ENCODE assay signal across 13 cellular contexts in the genomic region with DNA sequence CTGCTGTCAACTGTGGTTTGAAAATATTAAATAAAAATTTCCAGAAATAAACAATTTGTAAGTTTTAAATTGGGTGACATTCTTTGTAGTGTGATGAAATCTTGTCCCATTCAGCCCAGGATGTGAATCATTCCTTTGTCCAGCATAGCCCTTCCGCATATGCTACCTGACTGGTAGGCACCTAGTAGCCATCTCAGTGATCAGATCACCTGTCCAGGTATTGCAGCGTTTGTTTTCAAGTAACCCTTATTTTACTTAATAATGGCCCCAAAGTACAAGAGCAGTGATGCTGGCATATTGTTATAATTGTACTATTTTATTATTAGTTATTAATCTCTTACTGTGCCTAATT.
DNase-seq lines count a peak whose midpoint lies in the region; ATAC-seq lines count a peak whose summit lies in the region.
"Had no signal": no experiment of that assay in that cellular context is flagged by ENCODE, and none has a peak within 500 bp of the region (broad histone marks: within the 10 kb centered on the region; RNA-seq: fewer than 3 reads in every experiment).

No MANE protein-coding gene starts in this region.

- CTCF ChIA-PET in CD8-positive, alpha-beta memory T cell (lab: Charles Lee), result no interaction called here

- peaks cover 54 to 65% (median 63%) of the 10 kb centered on the region in 3 donors for H3K4me1 Mint-ChIP-seq in CD8-positive, alpha-beta memory T cell
- H3K4me1 Mint-ChIP-seq in activated naive CD8-positive, alpha-beta T cell treated with anti-CD3 and anti-CD28 coated beads, Interleukin-2, amount 50 U/mL, for 24 hours, result peaks cover 53% of the 10 kb centered on the region

- peak; percentile 5 for ATAC-seq in GM19328 (IDR thresholded peaks at IDR 0.05; ENCODE audit: unreplicated experiment)
- ATAC-seq in HG03575 (IDR thresholded peaks at IDR 0.05; ENCODE audit: extremely low read depth, insufficient number of reproducible peaks, low FRiP score, unreplicated experiment), result peak; percentile 9
- peak; percentile 14 for ATAC-seq in activated naive CD8-positive, alpha-beta T cell treated with anti-CD3 and anti-CD28 coated beads, Interleukin-2, amount 50 U/mL, for 24 hours

- no peak overlapping the region for H3K27ac ChIP-seq in CD8-positive, alpha-beta memory T cell (ENCODE audit: low read depth, low read length)
- H3K27ac ChIP-seq: right lobe of liver had no signal

- H3K27ac Mint-ChIP-seq in CD8-positive, alpha-beta memory T cell, result peak overlapping the region in 7 of 8 donors; percentile 51 to 92 (median 87)
- peak overlapping the region; percentile 77 for H3K27ac Mint-ChIP-seq in activated naive CD8-positive, alpha-beta T cell treated with anti-CD3 and anti-CD28 coated beads, Interleukin-2, amount 50 U/mL, for 24 hours
- H3K27ac Mint-ChIP-seq: brain had no signal

- H3K4me3 ChIP-seq in CD8-positive, alpha-beta memory T cell (ENCODE audit: low read length), result no peak overlapping the region
- H3K4me3 ChIP-seq: mucosa of descending colon, right lobe of liver had no signal

- peaks cover 0 to 9% (median 0%) of the 10 kb centered on the region in 3 donors for H3K36me3 Mint-ChIP-seq in CD8-positive, alpha-beta memory T cell
- H3K36me3 Mint-ChIP-seq in activated naive CD8-positive, alpha-beta T cell treated with anti-CD3 and anti-CD28 coated beads, Interleukin-2, amount 50 U/mL, for 24 hours (ENCODE audit: low read depth), result no peaks in the 10 kb centered on the region
- H3K36me3 Mint-ChIP-seq: brain had no signal

- H3K9me3 ChIP-seq in CD8-positive, alpha-beta memory T cell (ENCODE audit: low read length), result no peaks in the 10 kb centered on the region
- H3K9me3 ChIP-seq: mucosa of descending colon, right lobe of liver had no signal

- H3K4me3 Mint-ChIP-seq in CD8-positive, alpha-beta memory T cell, result peak overlapping the region; percentile 72 to 89 (median 80)
- no peak overlapping the region for H3K4me3 Mint-ChIP-seq in activated naive CD8-positive, alpha-beta T cell treated with anti-CD3 and anti-CD28 coated beads, Interleukin-2, amount 50 U/mL, for 24 hours
- H3K4me3 Mint-ChIP-seq: brain had no signal

- peaks cover 46% of the 10 kb centered on the region for H3K4me1 ChIP-seq in CD8-positive, alpha-beta memory T cell (ENCODE audit: insufficient read depth, low read length)
- H3K4me1 ChIP-seq: right lobe of liver had no signal

- no peaks in the 10 kb centered on the region for H3K36me3 ChIP-seq in CD8-positive, alpha-beta memory T cell (ENCODE audit: insufficient read depth, low read length)
- H3K36me3 ChIP-seq: right lobe of liver had no signal

- POLR2A ChIA-PET in CD8-positive, alpha-beta memory T cell (lab: Charles Lee), result no interaction called here

- H3K9me3 Mint-ChIP-seq in CD8-positive, alpha-beta memory T cell, result no peaks in the 10 kb centered on the region
- H3K9me3 Mint-ChIP-seq in activated naive CD8-positive, alpha-beta T cell treated with anti-CD3 and anti-CD28 coated beads, Interleukin-2, amount 50 U/mL, for 24 hours, result peaks cover 8% of the 10 kb centered on the region

- peaks cover 0 to 3% of the 10 kb centered on the region in 2 donors for H3K27me3 Mint-ChIP-seq in CD8-positive, alpha-beta memory T cell
- no peaks in the 10 kb centered on the region for H3K27me3 Mint-ChIP-seq in activated naive CD8-positive, alpha-beta T cell treated with anti-CD3 and anti-CD28 coated beads, Interleukin-2, amount 50 U/mL, for 24 hours

- no peak for DNase-seq in CD8-positive, alpha-beta memory T cell
- DNase-seq in activated naive CD8-positive, alpha-beta T cell treated with anti-CD3 and anti-CD28 coated beads, Interleukin-2, amount 50 U/mL, for 24 hours, result no peak
- DNase-seq in NOMO-1 treated with DMSO at 0.1 percent for 48 hours (lab: John Stamatoyannopoulos, UW; ENCODE audit: unreplicated experiment) (no peak), KG1 (lab: John Stamatoyannopoulos, UW) (no peak), NCI-H526 treated with DMSO at 0.1 percent for 48 hours (lab: John Stamatoyannopoulos, UW) (no peak)
- DNase-seq: DMS 273 treated with DMSO at 0.1 percent for 48 hours, GOT3, NCI-H69, right lobe of liver had no signal

- no peaks in the 10 kb centered on the region for H3K27me3 ChIP-seq in CD8-positive, alpha-beta memory T cell (ENCODE audit: insufficient read depth, low read length, poor library complexity, severe bottlenecking)
- H3K27me3 ChIP-seq: right lobe of liver had no signal
